Comparison of ENCODE assay signal across 8 cellular contexts in genomic region chr1:16677552-16678423, GRCh38. TPM values are rescaled to one million over a fixed set of nuclear protein-coding genes. Genes with fewer than 3 reads are reported as not detected.
DNase-seq lines count a peak whose midpoint lies in the region; ATAC-seq, FAIRE-seq and TF ChIP-seq lines count a peak whose summit lies in the region.

No MANE protein-coding gene starts in this region.

- ATAC-seq in T-cell (replicated peaks in 1 of 4) (peak in 3 of 4 experiments; percentile 35 to 83 (median 41)), pancreas (peak; percentile 84 to 98 (median 90)), HG02840 (IDR thresholded peaks at IDR 0.05; ENCODE audit: low FRiP score, unreplicated experiment) (no peak), HG03457 (IDR thresholded peaks at IDR 0.05; ENCODE audit: unreplicated experiment) (no peak)

- CTCF ChIA-PET in T-cell (lab: Charles Lee): no interaction called here

- DNase-seq in EL: peak; percentile 66
- peak; percentile 92 for DNase-seq in HT-29 (ENCODE audit: low spot score)
- DNase-seq in T-cell: peak in 11 of 34 experiments; percentile 20 to 46 (median 30)
- peak; percentile 68 for DNase-seq in endothelial cell (ENCODE audit: low spot score)
- DNase-seq in pancreas: peak; percentile 33 to 61 (median 53)
- no peak for DNase-seq in mucosa of gallbladder (ENCODE audit: low spot score)

- no peaks in the 10 kb centered on the region for H3K27me3 ChIP-seq in pancreas

- H3K4me1 Mint-ChIP-seq in T-cell: peaks cover 18 to 23% (median 20%) of the 10 kb centered on the region in 3 donors
- peaks cover 5% of the 10 kb centered on the region for H3K4me1 Mint-ChIP-seq in endothelial cell (ENCODE audit: unreplicated experiment)

- H3K9me3 Mint-ChIP-seq in T-cell (no peaks in the 10 kb centered on the region), endothelial cell (ENCODE audit: unreplicated experiment) (no peaks in the 10 kb centered on the region)

- H3K27ac ChIP-seq in pancreas: peak overlapping the region in 1 of 4 donors; percentile 56

- H3K27ac Mint-ChIP-seq in T-cell: peak overlapping the region; percentile 41 to 49
- H3K27ac Mint-ChIP-seq in endothelial cell (ENCODE audit: unreplicated experiment): peak overlapping the region; percentile 93

- H3K4me3 Mint-ChIP-seq in T-cell (peak overlapping the region in 2 of 3 donors; percentile 28 to 57), endothelial cell (ENCODE audit: unreplicated experiment) (peak overlapping the region; percentile 68)

- TF ChIP-seq CTCF in endothelial cell (IDR thresholded peaks at IDR 0.05; ENCODE audit: unreplicated experiment): no peak
- no peak for TF ChIP-seq CTCF in pancreas (IDR thresholded peaks at IDR 0.05)

- WGBS in pancreas, 2 donors: 58 to 64% methylated on average over 33 of the region's 33 CpGs

- H3K36me3 Mint-ChIP-seq in T-cell (no peaks in the 10 kb centered on the region), endothelial cell (ENCODE audit: low read depth, unreplicated experiment) (peaks cover 4% of the 10 kb centered on the region)

- peaks cover 7 to 21% of the 10 kb centered on the region in 2 donors for H3K27me3 Mint-ChIP-seq in T-cell
- H3K27me3 Mint-ChIP-seq in endothelial cell (ENCODE audit: unreplicated experiment): peaks cover 11% of the 10 kb centered on the region

- H3K4me3 ChIP-seq in pancreas: no peak overlapping the region

- POLR2A ChIA-PET in T-cell (lab: Charles Lee): no interaction called here

- FAIRE-seq in pancreas (lab: Jason Lieb, UNC): no peak

- intact Hi-C loops in pancreas (cut with DNase I): no loop called here

- H3K9me3 ChIP-seq in pancreas: no peaks in the 10 kb centered on the region

- no peaks in the 10 kb centered on the region for H3K36me3 ChIP-seq in pancreas

- no peaks in the 10 kb centered on the region for H3K4me1 ChIP-seq in pancreas

RNA-seq across cellular contexts. Expression of gene RNU1-3, which starts 11.0 kb away (rescaled TPM):
- under 0.01 TPM in 2 replicates for total RNA-seq in HT-29 (2014; rRNA removed; shearing (Covaris generic))
- total RNA-seq in T-cell: 1,000 to 10,000 TPM; 2,148 to 4,743 (median 3,650) TPM
- 3,428 TPM for total RNA-seq in endothelial cell (ENCODE audit: unreplicated experiment)
- 1,000 to 10,000 TPM in 4 of 6 donors, 100 to 1,000 TPM in 2; 687 to 5,169 (median 2,340) TPM for total RNA-seq in pancreas
- polyA plus RNA-seq in pancreas: not detected
- 1,358 TPM for total RNA-seq in mucosa of gallbladder

Comparison
In these comparisons a context has a peak if more than half of its experiments do, and no peak if none do; other contexts are left out.
1. ATAC-seq: peak in T-cell (3 of 4) and pancreas (4 of 4); none in HG02840 (single experiment) and HG03457 (single experiment).
2. RNA of gene RNU1-3, which starts 11.0 kb away (total RNA-seq): 2,148 to 4,743 TPM in T-cell, 3,428 TPM in endothelial cell (single experiment), 687 to 5,169 TPM in pancreas and 1,358 TPM in mucosa of gallbladder (single experiment); under 0.01 TPM in HT-29; every median in the first group is over 100 times any median in the second.